In the genomic region with DNA sequence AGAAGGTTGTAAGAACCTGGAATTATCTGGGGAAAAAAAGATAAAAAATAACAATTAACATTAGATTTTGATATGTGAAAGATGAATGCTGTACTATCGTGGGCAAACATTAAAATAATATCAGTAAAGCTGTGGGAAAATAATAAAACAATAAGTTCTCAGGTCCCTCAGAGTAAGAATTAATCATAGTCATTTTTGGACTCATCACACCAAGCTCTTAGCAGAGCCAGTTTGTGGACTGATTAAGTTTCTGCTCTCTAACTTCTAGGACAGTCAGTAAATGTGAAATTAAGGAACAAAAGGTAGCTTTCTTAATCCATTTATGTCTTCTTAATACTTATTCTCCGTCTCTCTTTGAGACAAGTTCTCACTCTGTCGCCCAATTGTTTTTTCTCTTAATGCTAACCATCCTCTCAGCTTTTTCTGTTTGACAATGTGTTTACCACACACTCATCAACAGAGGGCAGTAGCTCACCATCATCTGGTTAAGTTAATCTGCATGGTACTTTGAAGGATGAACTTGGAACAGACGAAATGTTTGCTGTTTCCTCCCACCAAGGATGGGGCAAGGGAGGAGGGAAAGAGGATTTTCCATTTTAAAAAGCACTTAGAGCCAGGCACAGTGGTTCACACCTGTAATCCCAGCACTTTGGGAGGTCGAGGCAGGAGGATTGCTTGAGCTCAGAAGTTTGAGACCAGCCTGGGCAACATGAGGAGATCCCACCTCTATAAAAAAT, we compare ENCODE assay signal across 8 cellular contexts. TPM values are rescaled to one million over a fixed set of nuclear protein-coding genes. Genes with fewer than 3 reads are reported as not detected.
DNase-seq lines count a peak whose midpoint lies in the region; ATAC-seq and TF ChIP-seq lines count a peak whose summit lies in the region.

No MANE protein-coding gene starts in this region.

- H2BK5ac ChIP-seq in trophoblast cell (ENCODE audit: low read depth, low read length, poor library complexity), result no peak overlapping the region

- CTCF ChIA-PET in activated CD8-positive, alpha-beta memory T cell treated with anti-CD3 and anti-CD28 coated beads, Interleukin-2, amount 10 ng/mL, durations not matched to agents 7 days and 5 days (lab: Charles Lee), result interaction anchor here (0.6 to 7.4 kb wide), 45 partner anchors 10 to 645 kb away, joined by 3 to 454 read pairs (median 4); partner anchors contain the start of genes NDUFB6 and RIGI

- H3K4me3 ChIP-seq in OCI-LY3 (ENCODE audit: low read length) (peak overlapping the region; percentile 53), trophoblast cell (ENCODE audit: low read depth, low read length) (no peak overlapping the region)

- H3K79me2 ChIP-seq in OCI-LY3 (ENCODE audit: low read length) (no peaks in the 10 kb centered on the region), trophoblast cell (ENCODE audit: control insufficient read depth, insufficient read depth, low read length, poor library complexity) (no peaks in the 10 kb centered on the region)

- no peaks in the 10 kb centered on the region for H3K36me3 Mint-ChIP-seq in activated CD8-positive, alpha-beta memory T cell treated with anti-CD3 and anti-CD28 coated beads, Interleukin-2, amount 10 ng/mL, durations not matched to agents 7 days and 5 days

- no peak overlapping the region for H4K8ac ChIP-seq in trophoblast cell (ENCODE audit: low read depth, low read length)

- peaks cover 15% of the 10 kb centered on the region for H3K4me1 Mint-ChIP-seq in activated CD8-positive, alpha-beta memory T cell treated with anti-CD3 and anti-CD28 coated beads, Interleukin-2, amount 10 ng/mL, durations not matched to agents 7 days and 5 days

- peaks cover 16% of the 10 kb centered on the region for H3K4me1 ChIP-seq in OCI-LY3 (ENCODE audit: low read length)
- H3K4me1 ChIP-seq in trophoblast cell (ENCODE audit: control insufficient read depth in 1 of 2, insufficient read depth in 2 of 2, low read length in 2 of 2), result no peaks in the 10 kb centered on the region

- H3K9me3 ChIP-seq in OCI-LY3 (ENCODE audit: insufficient read depth, low read length), result no peaks in the 10 kb centered on the region
- H3K9me3 ChIP-seq in trophoblast cell (ENCODE audit: insufficient read depth, low read depth, low read length), result no peaks in the 10 kb centered on the region

- ATAC-seq in activated CD8-positive, alpha-beta memory T cell treated with anti-CD3 and anti-CD28 coated beads, Interleukin-2, amount 10 ng/mL, durations not matched to agents 7 days and 5 days, result peak; percentile 82
- ATAC-seq in GM21619 (IDR thresholded peaks at IDR 0.05; ENCODE audit: unreplicated experiment), result peak; percentile 81

- TF ChIP-seq CTCF in OCI-LY3 (IDR thresholded peaks at IDR 0.05; ENCODE audit: low read depth, low read length), result peak; percentile 85

- no peak overlapping the region for H2AK5ac ChIP-seq in trophoblast cell (ENCODE audit: low read length)

- no peak overlapping the region for H2BK120ac ChIP-seq in trophoblast cell (ENCODE audit: insufficient read depth, low read length, poor library complexity)

- no peaks in the 10 kb centered on the region for H3K9me3 Mint-ChIP-seq in activated CD8-positive, alpha-beta memory T cell treated with anti-CD3 and anti-CD28 coated beads, Interleukin-2, amount 10 ng/mL, durations not matched to agents 7 days and 5 days (ENCODE audit: low read depth)

- H3K27me3 ChIP-seq in OCI-LY3 (ENCODE audit: low read depth, low read length), result peaks cover 41% of the 10 kb centered on the region
- H3K27me3 ChIP-seq in trophoblast cell (ENCODE audit: insufficient read depth, low read length), result no peaks in the 10 kb centered on the region

- no CpG with 5 or more reads among the region's 5 CpGs for WGBS in trophoblast cell (ENCODE audit: extremely low coverage, insufficient coverage, insufficient read length)

- H2AFZ ChIP-seq in OCI-LY3 (ENCODE audit: low read depth, low read length) (peak overlapping the region; percentile 59; the same call in 1 of the 2 replicates), trophoblast cell (ENCODE audit: insufficient read depth, low read length, poor library complexity) (no peak overlapping the region)

- H3K9ac ChIP-seq in OCI-LY3 (ENCODE audit: low read length) (peak overlapping the region; percentile 14; the same call in 1 of the 2 replicates), trophoblast cell (ENCODE audit: low read length) (no peak overlapping the region)

- H3K4me2 ChIP-seq in OCI-LY3 (ENCODE audit: low read length) (peak overlapping the region; percentile 70), trophoblast cell (ENCODE audit: low read length) (no peak overlapping the region)

- H4K20me1 ChIP-seq in OCI-LY3 (ENCODE audit: insufficient read depth, low read length), result no peaks in the 10 kb centered on the region

- H3K4me3 Mint-ChIP-seq in activated CD8-positive, alpha-beta memory T cell treated with anti-CD3 and anti-CD28 coated beads, Interleukin-2, amount 10 ng/mL, durations not matched to agents 7 days and 5 days, result peak overlapping the region; percentile 2

- H3K36me3 ChIP-seq in OCI-LY3 (replicated peaks; ENCODE audit: low read depth, low read length) (no peaks in the 10 kb centered on the region), trophoblast cell (ENCODE audit: control insufficient read depth in 1 of 2, insufficient read depth in 2 of 2, low read length in 2 of 2) (no peaks in the 10 kb centered on the region)

- H3K27ac ChIP-seq in OCI-LY3 (ENCODE audit: low read length) (no peak overlapping the region), trophoblast cell (ENCODE audit: low read depth, low read length) (no peak overlapping the region)

- no peaks in the 10 kb centered on the region for H3K79me1 ChIP-seq in trophoblast cell (ENCODE audit: low read length)

- H3K23ac ChIP-seq in trophoblast cell (ENCODE audit: low read length), result no peak overlapping the region

- no peak overlapping the region for H2BK12ac ChIP-seq in trophoblast cell (ENCODE audit: low read length)

- DNase-seq in activated CD8-positive, alpha-beta memory T cell treated with anti-CD3 and anti-CD28 coated beads, Interleukin-2, amount 10 ng/mL, durations not matched to agents 7 days and 5 days, result peak; percentile 64
- DNase-seq in activated CD8-positive, alpha-beta memory T cell treated with anti-CD3 and anti-CD28 coated beads for 24 hours, result no peak
- DNase-seq in HUDEP-2 (lab: John Stamatoyannopoulos, UW; ENCODE audit: unreplicated experiment in 76 of 76) (peak in 45 of 76 experiments; percentile 5 to 76 (median 48)), glomerular visceral epithelial cell (ENCODE audit: extremely low spot score) (peak; percentile 80), trophoblast cell (peak; percentile 58 to 89)
- peak; percentile 36 for DNase-seq in activated gamma-delta T cell treated with anti-CD3 and anti-CD28 coated beads, Interleukin-2, amount 50 U/mL, for 16 hours (ENCODE audit: low read depth)

- H3K4ac ChIP-seq in trophoblast cell (ENCODE audit: low read depth, low read length), result no peak overlapping the region

- peaks cover 36% of the 10 kb centered on the region for H3K27me3 Mint-ChIP-seq in activated CD8-positive, alpha-beta memory T cell treated with anti-CD3 and anti-CD28 coated beads, Interleukin-2, amount 10 ng/mL, durations not matched to agents 7 days and 5 days

- H3K18ac ChIP-seq in trophoblast cell (ENCODE audit: low read length), result no peak overlapping the region

- H3K14ac ChIP-seq in trophoblast cell (ENCODE audit: low read length), result no peak overlapping the region

- H4K91ac ChIP-seq in trophoblast cell (ENCODE audit: low read depth, low read length), result no peak overlapping the region

- no peak overlapping the region for H4K12ac ChIP-seq in trophoblast cell (ENCODE audit: low read depth, low read length)

- H3K27ac Mint-ChIP-seq in activated CD8-positive, alpha-beta memory T cell treated with anti-CD3 and anti-CD28 coated beads, Interleukin-2, amount 10 ng/mL, durations not matched to agents 7 days and 5 days, result no peak overlapping the region

RNA-seq across cellular contexts. Expression of gene ACO1, which starts 5.3 kb away (rescaled TPM):
- total RNA-seq in activated CD8-positive, alpha-beta memory T cell treated with anti-CD3 and anti-CD28 coated beads, Interleukin-2, amount 10 ng/mL, durations not matched to agents 7 days and 5 days, result 1 to 10 TPM; 7.0 to 9.9 TPM
- 23.6 and 24.3 TPM in 2 replicates for polyA plus RNA-seq in trophoblast cell (2013)
